14 cellular contexts compared by ENCODE assay signal in the genomic region with DNA sequence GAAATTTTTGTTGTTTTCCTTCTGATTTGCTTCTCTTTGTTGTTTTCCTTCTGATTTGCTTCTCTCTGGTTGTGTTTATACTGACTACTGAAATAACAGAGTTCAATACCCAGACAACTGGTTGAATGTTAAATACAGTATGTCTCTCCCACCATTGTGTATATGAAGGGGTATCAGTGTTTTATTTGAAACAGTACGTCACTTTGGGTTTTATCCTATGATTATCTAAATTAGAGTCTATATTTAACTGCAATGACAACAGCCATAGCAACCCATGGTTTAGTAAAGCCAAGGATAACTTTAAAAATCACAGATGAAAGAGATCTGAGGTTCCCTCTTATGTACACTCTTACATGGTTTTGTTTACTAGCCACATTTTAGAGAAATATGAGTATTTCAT.
DNase-seq lines count a peak whose midpoint lies in the region; ATAC-seq, FAIRE-seq and TF ChIP-seq lines count a peak whose summit lies in the region.
"Had no signal": no experiment of that assay in that cellular context is flagged by ENCODE, and none has a peak within 500 bp of the region (broad histone marks: within the 10 kb centered on the region; RNA-seq: fewer than 3 reads in every experiment).

No MANE protein-coding gene starts in this region.

- no peak for TF ChIP-seq RAD21 in A549 (conservative IDR thresholded peaks at IDR 0.05 in 1 of 2, IDR thresholded peaks at IDR 0.05 in 1 of 2)
- TF ChIP-seq RAD21 in neural cell (conservative IDR thresholded peaks at IDR 0.05) = no peak

- H3K27ac ChIP-seq in A549 = no peak overlapping the region
- no peak overlapping the region for H3K27ac ChIP-seq in neural cell (ENCODE audit: low read length)
- H3K27ac ChIP-seq: BLaER1 had no signal

- H3K36me3 Mint-ChIP-seq in chondrocyte (ENCODE audit: low read depth) = no peaks in the 10 kb centered on the region
- H3K36me3 Mint-ChIP-seq: IgD-negative memory B cell had no signal

- peaks cover 18% of the 10 kb centered on the region for H3K4me1 ChIP-seq in A549
- H3K4me1 ChIP-seq: BLaER1, HAP-1 had no signal

- 92% methylated on average over 1 of the region's 1 CpG for WGBS in A549 (ENCODE audit: missing lambda C conversion rate)

- no peak overlapping the region for H3K4me3 Mint-ChIP-seq in chondrocyte (ENCODE audit: unreplicated experiment)
- H3K4me3 Mint-ChIP-seq: IgD-negative memory B cell had no signal

- peaks cover 20% of the 10 kb centered on the region for H3K4me1 Mint-ChIP-seq in chondrocyte (ENCODE audit: low read depth)
- H3K4me1 Mint-ChIP-seq: IgD-negative memory B cell had no signal

- no peak overlapping the region for H3K27ac Mint-ChIP-seq in chondrocyte (ENCODE audit: unreplicated experiment)

- no peak for TF ChIP-seq POLR2A in A549 (IDR thresholded peaks at IDR 0.05; ENCODE audit: low read length)

- no peak for DNase-seq in A549 (ENCODE audit: low read depth in 1 of 2, low spot score in 1 of 2)
- peak; percentile 82 to 85 for DNase-seq in NCI-H1930 (lab: John Stamatoyannopoulos, UW)
- DNase-seq in NCI-H69 (lab: John Stamatoyannopoulos, UW) = peak; percentile 87
- DNase-seq in chondrocyte (ENCODE audit: low spot score) = no peak
- DNase-seq: AML-193, DMS79 treated with DMSO at 0.1 percent for 48 hours, EL had no signal

- POLR2A ChIA-PET in A549 (lab: Yijun Ruan, JAX) = no interaction called here

- TF ChIP-seq CTCF in A549 (IDR thresholded peaks at IDR 0.05) (no peak), neural cell (IDR thresholded peaks at IDR 0.05; ENCODE audit: poor library complexity, severe bottlenecking) (no peak), chondrocyte (IDR thresholded peaks at IDR 0.05) (no peak)

- H4K20me1 ChIP-seq in neural cell (ENCODE audit: insufficient read depth) = no peaks in the 10 kb centered on the region
- H4K20me1 ChIP-seq: BLaER1 had no signal

- CTCF ChIA-PET in A549 (lab: Yijun Ruan, JAX) = no interaction called here

- peaks cover 6% of the 10 kb centered on the region for H3K9me3 Mint-ChIP-seq in chondrocyte (ENCODE audit: low read depth)

- H3K9me2 ChIP-seq in neural cell (ENCODE audit: insufficient read depth, low read length) = no peaks in the 10 kb centered on the region

- no peak overlapping the region for H3K4me2 ChIP-seq in A549
- no peak overlapping the region for H3K4me2 ChIP-seq in neural cell (ENCODE audit: low read length)
- H3K4me2 ChIP-seq: BLaER1 had no signal

- TF ChIP-seq EP300 in A549 (IDR thresholded peaks at IDR 0.05) (no peak), neural cell (conservative IDR thresholded peaks at IDR 0.05; ENCODE audit: poor library complexity, severe bottlenecking) (no peak)

- H3K9me3 ChIP-seq in A549 = peaks cover 5% of the 10 kb centered on the region
- H3K9me3 ChIP-seq in neural cell (ENCODE audit: low read length) = no peaks in the 10 kb centered on the region
- H3K9me3 ChIP-seq: HAP-1 had no signal

- ATAC-seq in A549 (no peak), GM19452 (IDR thresholded peaks at IDR 0.05; ENCODE audit: unreplicated experiment) (no peak)

- no peaks in the 10 kb centered on the region for H3K36me3 ChIP-seq in neural cell (ENCODE audit: insufficient read depth, low read length)
- H3K36me3 ChIP-seq: BLaER1, HAP-1 had no signal

- no peaks in the 10 kb centered on the region for H3K27me3 Mint-ChIP-seq in chondrocyte (ENCODE audit: low read depth)
- H3K27me3 Mint-ChIP-seq: IgD-negative memory B cell had no signal

- no peaks in the 10 kb centered on the region for H3F3A ChIP-seq in neural cell (ENCODE audit: insufficient read depth, low read length, poor library complexity, severe bottlenecking)

- no peaks in the 10 kb centered on the region for H3K27me3 ChIP-seq in neural cell (ENCODE audit: insufficient read depth, low read depth, low read length)
- H3K27me3 ChIP-seq: BLaER1 had no signal

- no peaks in the 10 kb centered on the region for H3K79me2 ChIP-seq in neural cell (replicated peaks; ENCODE audit: insufficient read depth, low read length)

- H3K4me3 ChIP-seq in A549 (no peak overlapping the region), neural cell (ENCODE audit: low read length) (no peak overlapping the region)
- H3K4me3 ChIP-seq: BLaER1, HAP-1 had no signal

- FAIRE-seq in A549 (lab: Jason Lieb, UNC) = peak; percentile 61
- FAIRE-seq: GM12891, H1 had no signal

- no peak overlapping the region for H2AFZ ChIP-seq in neural cell (ENCODE audit: low read depth, low read length)

- no peak overlapping the region for H3K9ac ChIP-seq in neural cell (ENCODE audit: low read length)
- H3K9ac ChIP-seq: BLaER1 had no signal

TF ChIP-seq in A549, 52 proteins besides CTCF, POLR2A, EP300 and RAD21 (continues in another document):
- TF ChIP-seq HOXA7 (CRISPR knock-in tag; IDR thresholded peaks at IDR 0.05) = no peak
- no peak for TF ChIP-seq ZSCAN20 (CRISPR knock-in tag; IDR thresholded peaks at IDR 0.05)
- no peak for TF ChIP-seq JUN (IDR thresholded peaks at IDR 0.05)
- TF ChIP-seq ESRRA (IDR thresholded peaks at IDR 0.05; ENCODE audit: borderline replicate concordance, low read length) = no peak
- TF ChIP-seq FOSB (CRISPR knock-in tag; IDR thresholded peaks at IDR 0.05) = no peak
- TF ChIP-seq, protein P1, sequence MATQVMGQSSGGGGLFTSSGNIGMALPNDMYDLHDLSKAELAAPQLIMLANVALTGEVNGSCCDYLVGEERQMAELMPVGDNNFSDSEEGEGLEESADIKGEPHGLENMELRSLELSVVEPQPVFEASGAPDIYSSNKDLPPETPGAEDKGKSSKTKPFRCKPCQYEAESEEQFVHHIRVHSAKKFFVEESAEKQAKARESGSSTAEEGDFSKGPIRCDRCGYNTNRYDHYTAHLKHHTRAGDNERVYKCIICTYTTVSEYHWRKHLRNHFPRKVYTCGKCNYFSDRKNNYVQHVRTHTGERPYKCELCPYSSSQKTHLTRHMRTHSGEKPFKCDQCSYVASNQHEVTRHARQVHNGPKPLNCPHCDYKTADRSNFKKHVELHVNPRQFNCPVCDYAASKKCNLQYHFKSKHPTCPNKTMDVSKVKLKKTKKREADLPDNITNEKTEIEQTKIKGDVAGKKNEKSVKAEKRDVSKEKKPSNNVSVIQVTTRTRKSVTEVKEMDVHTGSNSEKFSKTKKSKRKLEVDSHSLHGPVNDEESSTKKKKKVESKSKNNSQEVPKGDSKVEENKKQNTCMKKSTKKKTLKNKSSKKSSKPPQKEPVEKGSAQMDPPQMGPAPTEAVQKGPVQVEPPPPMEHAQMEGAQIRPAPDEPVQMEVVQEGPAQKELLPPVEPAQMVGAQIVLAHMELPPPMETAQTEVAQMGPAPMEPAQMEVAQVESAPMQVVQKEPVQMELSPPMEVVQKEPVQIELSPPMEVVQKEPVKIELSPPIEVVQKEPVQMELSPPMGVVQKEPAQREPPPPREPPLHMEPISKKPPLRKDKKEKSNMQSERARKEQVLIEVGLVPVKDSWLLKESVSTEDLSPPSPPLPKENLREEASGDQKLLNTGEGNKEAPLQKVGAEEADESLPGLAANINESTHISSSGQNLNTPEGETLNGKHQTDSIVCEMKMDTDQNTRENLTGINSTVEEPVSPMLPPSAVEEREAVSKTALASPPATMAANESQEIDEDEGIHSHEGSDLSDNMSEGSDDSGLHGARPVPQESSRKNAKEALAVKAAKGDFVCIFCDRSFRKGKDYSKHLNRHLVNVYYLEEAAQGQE (IDR thresholded peaks at IDR 0.05) = no peak
- no peak for TF ChIP-seq GATA3 (IDR thresholded peaks at IDR 0.05; ENCODE audit: borderline replicate concordance)
- TF ChIP-seq, protein P2, sequence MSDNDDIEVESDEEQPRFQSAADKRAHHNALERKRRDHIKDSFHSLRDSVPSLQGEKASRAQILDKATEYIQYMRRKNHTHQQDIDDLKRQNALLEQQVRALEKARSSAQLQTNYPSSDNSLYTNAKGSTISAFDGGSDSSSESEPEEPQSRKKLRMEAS (IDR thresholded peaks at IDR 0.05) = no peak
- TF ChIP-seq MAZ (IDR thresholded peaks at IDR 0.05; ENCODE audit: borderline replicate concordance, low read depth, low read length) = no peak
- TF ChIP-seq CBX8 (IDR thresholded peaks at IDR 0.05) = no peak

TF ChIP-seq in neural cell, 6 proteins besides CTCF, POLR2A, EP300 and RAD21:
- TF ChIP-seq POLR2AphosphoS5 (IDR thresholded peaks at IDR 0.05) (peak; percentile 23), TAF1 (IDR thresholded peaks at IDR 0.05; ENCODE audit: low read depth) (no peak), SMC3 (conservative IDR thresholded peaks at IDR 0.05; ENCODE audit: poor library complexity) (no peak), MXI1 (conservative IDR thresholded peaks at IDR 0.05; ENCODE audit: poor library complexity, severe bottlenecking) (no peak)
- TF ChIP-seq, protein P1 (IDR thresholded peaks at IDR 0.05; ENCODE audit: borderline replicate concordance) = no peak
TF ChIP-seq in neural cell: peak in this region for 1.

Comparison
In these comparisons a context has a peak if more than half of its experiments do, and no peak if none do; other contexts are left out.
1. DNase-seq: peak in NCI-H1930 (2 of 2) and NCI-H69 (single experiment); none in A549 (0 of 2) and chondrocyte (single experiment).